Comparison of ENCODE assay signal across 30 cellular contexts in genomic region chr14:73251516-73252215, GRCh38.
"Had no signal": no experiment of that assay in that cellular context is flagged by ENCODE, and none has a peak within 500 bp of the region (broad histone marks: within the 10 kb centered on the region; RNA-seq: fewer than 3 reads in every experiment).

No MANE protein-coding gene starts in this region.

- H3K27me3 ChIP-seq: adrenal gland, ascending aorta, gastroesophageal sphincter, hepatocyte, testis, transverse colon had no signal

- H3K27ac Mint-ChIP-seq: activated naive CD4-positive, alpha-beta T cell treated with anti-CD3 and anti-CD28 coated beads for 36 hours; activated naive CD8-positive, alpha-beta T cell treated with anti-CD3 and anti-CD28 coated beads for 36 hours; activated T-helper 1 cell treated with anti-CD3 and anti-CD28 coated beads, Interleukin-12 subunit alpha, Interleukin-12 subunit beta, Interleukin-2, Interleukin-4 antibody, amounts not matched to agents 30 ng/mL and 10 ng/mL and 1 ng/mL, durations not matched to agents 14 hours and 24 hours and 36 hours; brain; memory B cell; natural killer cell; progenitor cell of endocrine pancreas; stimulated activated naive B cell treated with anti-CD40 and anti-IgM and Interleukin-4, amounts not matched to agents 10 μg/mL and 1 μg/mL and 100 μg/mL, for 72 hours had no signal

- H3K4me3 Mint-ChIP-seq: activated naive CD4-positive, alpha-beta T cell treated with anti-CD3 and anti-CD28 coated beads for 36 hours; activated naive CD8-positive, alpha-beta T cell treated with anti-CD3 and anti-CD28 coated beads for 36 hours; activated T-helper 1 cell treated with anti-CD3 and anti-CD28 coated beads, Interleukin-12 subunit alpha, Interleukin-12 subunit beta, Interleukin-2, Interleukin-4 antibody, amounts not matched to agents 30 ng/mL and 10 ng/mL and 1 ng/mL, durations not matched to agents 14 hours and 24 hours and 36 hours; brain; memory B cell; natural killer cell; stimulated activated naive B cell treated with anti-CD40 and anti-IgM and Interleukin-4, amounts not matched to agents 10 μg/mL and 1 μg/mL and 100 μg/mL, for 72 hours had no signal

- H3K36me3 ChIP-seq: adrenal gland, ascending aorta, transverse colon had no signal

- H3K4me1 ChIP-seq: adrenal gland, gastroesophageal sphincter, testis, transverse colon had no signal

- DNase-seq: activated CD4-positive, alpha-beta T cell treated with anti-CD3 and anti-CD28 coated beads for 4 hours; activated CD4-positive, alpha-beta T cell treated with anti-CD3 and anti-CD28 coated beads, Interleukin-2, amount 50 U/mL, for 4 hours; activated effector memory CD4-positive, alpha-beta T cell treated with anti-CD3 and anti-CD28 coated beads, Interleukin-2, amount 50 U/mL, for 16 hours; activated naive CD4-positive, alpha-beta T cell treated with anti-CD3 and anti-CD28 coated beads for 36 hours; activated naive CD8-positive, alpha-beta T cell treated with anti-CD3 and anti-CD28 coated beads for 36 hours; activated T-cell treated with anti-CD3 and anti-CD28 coated beads for 4 hours; adrenal gland; effector memory CD4-positive, alpha-beta T cell; erythroblast; islet precursor cell; left colon; midbrain; natural killer cell; stimulated activated CD4-positive, alpha-beta T cell treated with anti-CD3 and anti-CD28 coated beads, Interleukin-4, amount 100 ng/mL, for 4 hours; stimulated activated CD8-positive, alpha-beta memory T cell treated with anti-CD3 and anti-CD28 coated beads, Interleukin-4, amount 100 ng/mL, for 48 hours; stimulated activated naive B cell treated with anti-CD40 and anti-IgM and Interleukin-4, amounts not matched to agents 10 μg/mL and 1 μg/mL and 100 μg/mL, for 72 hours; testis; transverse colon had no signal

- ATAC-seq: left colon; natural killer cell; sciatic nerve; stimulated activated naive B cell treated with anti-CD40 and anti-IgM and Interleukin-4, amounts not matched to agents 10 μg/mL and 1 μg/mL and 100 μg/mL, for 72 hours had no signal

- H3K4me1 Mint-ChIP-seq: brain had no signal

- H3K9me3 Mint-ChIP-seq: activated naive CD4-positive, alpha-beta T cell treated with anti-CD3 and anti-CD28 coated beads for 36 hours; activated naive CD8-positive, alpha-beta T cell treated with anti-CD3 and anti-CD28 coated beads for 36 hours; activated T-helper 1 cell treated with anti-CD3 and anti-CD28 coated beads, Interleukin-12 subunit alpha, Interleukin-12 subunit beta, Interleukin-2, Interleukin-4 antibody, amounts not matched to agents 30 ng/mL and 10 ng/mL and 1 ng/mL, durations not matched to agents 14 hours and 24 hours and 36 hours; brain; memory B cell; natural killer cell had no signal

- H3K27ac ChIP-seq: adrenal gland, ascending aorta, coronary artery, dorsolateral prefrontal cortex, gastroesophageal sphincter, hepatocyte, skin epidermis, testis, transverse colon, VCaP had no signal

- H3K4me3 ChIP-seq: adrenal gland, ascending aorta, coronary artery, dorsolateral prefrontal cortex, gastroesophageal sphincter, hepatocyte, skin epidermis, testis, transverse colon had no signal

- H3K9me3 ChIP-seq: adrenal gland, ascending aorta, gastroesophageal sphincter, testis, transverse colon had no signal
